In the genomic region with DNA sequence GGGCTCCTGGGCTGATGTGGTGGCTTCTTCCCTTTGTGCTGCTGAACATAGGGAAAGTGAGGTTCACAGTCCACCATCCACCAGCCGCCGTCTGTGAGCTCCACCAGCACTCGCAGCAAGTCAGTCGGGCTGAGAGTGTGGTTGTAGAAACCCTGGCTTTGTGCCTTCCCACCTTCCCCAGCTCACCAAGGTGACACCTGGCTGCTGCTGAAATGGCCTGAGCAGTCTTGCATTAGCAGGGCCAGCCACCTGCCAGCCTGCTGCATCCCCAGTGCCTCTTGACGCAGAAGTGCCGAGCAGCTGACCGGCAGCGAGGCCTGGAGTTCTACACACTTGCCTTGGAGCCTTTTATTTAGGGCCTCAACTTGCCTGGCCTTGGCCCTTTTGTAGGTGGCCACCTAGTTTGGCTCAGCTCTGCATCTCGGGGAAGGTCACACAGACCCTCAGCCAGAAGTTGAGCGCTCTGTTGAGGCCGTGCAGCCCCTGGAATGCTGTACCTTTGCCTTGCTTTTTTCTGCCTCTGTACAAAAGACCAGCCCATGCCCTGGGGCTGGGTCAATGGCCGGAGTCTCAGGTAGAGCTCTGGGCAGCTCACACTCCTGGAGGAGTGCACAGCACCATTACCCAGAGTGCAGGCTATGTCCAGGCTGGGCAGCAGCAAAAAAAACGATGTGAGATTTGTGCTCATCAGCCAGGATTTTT, we compare ENCODE assay signal across 15 cellular contexts.
DNase-seq lines count a peak whose midpoint lies in the region; ATAC-seq and TF ChIP-seq lines count a peak whose summit lies in the region.
"Had no signal": no experiment of that assay in that cellular context is flagged by ENCODE, and none has a peak within 500 bp of the region (broad histone marks: within the 10 kb centered on the region; RNA-seq: fewer than 3 reads in every experiment).

No MANE protein-coding gene starts in this region.

- H3K36me3 ChIP-seq in left ventricle myocardium inferior: peaks cover 87% of the 10 kb centered on the region

- intact Hi-C loops in Right ventricle myocardium superior (cut with DNase I): no loop called here
- intact Hi-C loops in left ventricle myocardium inferior (cut with micrococcal nuclease): no loop called here

- TF ChIP-seq CTCF in left ventricle myocardium inferior (IDR thresholded peaks at IDR 0.05; ENCODE audit: borderline replicate concordance): no peak

- peaks cover 13% of the 10 kb centered on the region for H3K4me1 ChIP-seq in left ventricle myocardium inferior
- H3K4me1 ChIP-seq: pancreas had no signal

- H3K9me3 ChIP-seq in left ventricle myocardium inferior (replicated peaks): no peaks in the 10 kb centered on the region
- H3K9me3 ChIP-seq: pancreas, sigmoid colon, stomach had no signal

- no peak overlapping the region for H3K27ac ChIP-seq in left ventricle myocardium inferior (replicated peaks)
- H3K27ac ChIP-seq: pancreas, sigmoid colon, stomach had no signal

- H3K4me3 ChIP-seq in left ventricle myocardium inferior: no peak overlapping the region
- H3K4me3 ChIP-seq: pancreas, sigmoid colon, stomach had no signal

- H3K27ac Mint-ChIP-seq in IgD-negative memory B cell: peak overlapping the region in 2 of 3 donors; percentile 61 to 82
- peak overlapping the region; percentile 20 for H3K27ac Mint-ChIP-seq in activated T-helper 17 cell treated with anti-CD3 and anti-CD28 coated beads, Interleukin-2, amount 50 U/mL, for 72 hours

- ATAC-seq in Right ventricle myocardium superior (ENCODE audit: poor library complexity) (no peak), HG03432 (IDR thresholded peaks at IDR 0.05; ENCODE audit: unreplicated experiment) (no peak)
- no peak for ATAC-seq in activated T-helper 17 cell treated with anti-CD3 and anti-CD28 coated beads, Interleukin-2, amount 50 U/mL, for 72 hours (replicated peaks)

- no peaks in the 10 kb centered on the region for H3K27me3 ChIP-seq in left ventricle myocardium inferior (ENCODE audit: low read depth)
- H3K27me3 ChIP-seq: pancreas, sigmoid colon, stomach had no signal

- DNase-seq in Right ventricle myocardium superior (peak; percentile 31), left ventricle myocardium inferior (no peak), kidney glomerular epithelial cell (lab: John Stamatoyannopoulos, UW) (no peak)
- DNase-seq in NK-92 treated with Interleukin-12 subunit alpha and Interleukin-12 subunit beta, amount 100 ng/mL, for 24 hours (lab: John Stamatoyannopoulos, UW): no peak
- DNase-seq: activated effector memory CD4-positive, alpha-beta T cell treated with anti-CD3 and anti-CD28 coated beads, Interleukin-2, amount 50 U/mL, for 16 hours; anterior cingulate cortex; NCI-H1436; NCI-H524; pancreas; stomach had no signal

- no peaks in the 10 kb centered on the region for H3K27me3 Mint-ChIP-seq in IgD-negative memory B cell
- H3K27me3 Mint-ChIP-seq in activated T-helper 17 cell treated with anti-CD3 and anti-CD28 coated beads, Interleukin-2, amount 50 U/mL, for 72 hours: no peaks in the 10 kb centered on the region
- H3K27me3 Mint-ChIP-seq: central memory CD8-positive, alpha-beta T cell had no signal

- H3K4me3 Mint-ChIP-seq in IgD-negative memory B cell: no peak overlapping the region
- no peak overlapping the region for H3K4me3 Mint-ChIP-seq in activated T-helper 17 cell treated with anti-CD3 and anti-CD28 coated beads, Interleukin-2, amount 50 U/mL, for 72 hours
- H3K4me3 Mint-ChIP-seq: central memory CD8-positive, alpha-beta T cell had no signal

- peaks cover 12 to 24% (median 22%) of the 10 kb centered on the region in 3 donors for H3K4me1 Mint-ChIP-seq in IgD-negative memory B cell
- peaks cover 5% of the 10 kb centered on the region for H3K4me1 Mint-ChIP-seq in activated T-helper 17 cell treated with anti-CD3 and anti-CD28 coated beads, Interleukin-2, amount 50 U/mL, for 72 hours

- peaks cover 10% of the 10 kb centered on the region for H3K36me3 Mint-ChIP-seq in IgD-negative memory B cell
- peaks cover 83% of the 10 kb centered on the region for H3K36me3 Mint-ChIP-seq in activated T-helper 17 cell treated with anti-CD3 and anti-CD28 coated beads, Interleukin-2, amount 50 U/mL, for 72 hours (ENCODE audit: low read depth)

- H3K9me3 Mint-ChIP-seq in IgD-negative memory B cell: no peaks in the 10 kb centered on the region
- H3K9me3 Mint-ChIP-seq in activated T-helper 17 cell treated with anti-CD3 and anti-CD28 coated beads, Interleukin-2, amount 50 U/mL, for 72 hours: no peaks in the 10 kb centered on the region
- H3K9me3 Mint-ChIP-seq: central memory CD8-positive, alpha-beta T cell had no signal
